11 cellular contexts compared by ENCODE assay signal in genomic region chr5:168174376-168174775, GRCh38.
DNase-seq lines count a peak whose midpoint lies in the region; ATAC-seq and TF ChIP-seq lines count a peak whose summit lies in the region.
"Had no signal": no experiment of that assay in that cellular context is flagged by ENCODE, and none has a peak within 500 bp of the region (broad histone marks: within the 10 kb centered on the region; RNA-seq: fewer than 3 reads in every experiment).

No MANE protein-coding gene starts in this region.

- H3K9ac ChIP-seq in smooth muscle cell (ENCODE audit: low read depth): no peak overlapping the region

- peak; percentile 71 for ATAC-seq in GM18907 (IDR thresholded peaks at IDR 0.05; ENCODE audit: unreplicated experiment)
- ATAC-seq in HG02623 (IDR thresholded peaks at IDR 0.05; ENCODE audit: unreplicated experiment): peak; percentile 51

- H3K9me3 ChIP-seq in smooth muscle cell (replicated peaks; ENCODE audit: low read depth): no peaks in the 10 kb centered on the region
- H3K9me3 ChIP-seq: heart right ventricle had no signal

- no peak overlapping the region for H3K4me2 ChIP-seq in smooth muscle cell

- peaks cover 6% of the 10 kb centered on the region for H3F3A ChIP-seq in smooth muscle cell (ENCODE audit: low read depth)

- peaks cover 5% of the 10 kb centered on the region for H3K4me1 ChIP-seq in smooth muscle cell (ENCODE audit: low read depth)

- H4K20me1 ChIP-seq in smooth muscle cell (ENCODE audit: low read depth): no peaks in the 10 kb centered on the region

- no peak overlapping the region for H2AFZ ChIP-seq in smooth muscle cell (ENCODE audit: low read depth)

- no peak for TF ChIP-seq CTCF in smooth muscle cell (IDR thresholded peaks at IDR 0.05; ENCODE audit: borderline replicate concordance, insufficient read depth, poor library complexity, severe bottlenecking)

- 85% methylated on average over 9 of the region's 9 CpGs for WGBS in smooth muscle cell (ENCODE audit: low lambda C conversion rate)

- H3K27ac ChIP-seq in smooth muscle cell (ENCODE audit: low read depth): no peak overlapping the region

- no peaks in the 10 kb centered on the region for H3K79me2 ChIP-seq in smooth muscle cell (ENCODE audit: low read depth)

- H3K4me3 ChIP-seq in smooth muscle cell: no peak overlapping the region
- H3K4me3 ChIP-seq: heart right ventricle had no signal

- DNase-seq in HK-2 (ENCODE audit: unreplicated experiment): peak; percentile 8
- peak; percentile 71 for DNase-seq in kidney tubule cell (ENCODE audit: low spot score)
- DNase-seq in smooth muscle cell (lab: John Stamatoyannopoulos, UW; ENCODE audit: unreplicated experiment): no peak
- DNase-seq in midbrain (lab: John Stamatoyannopoulos, UW): no peak
- DNase-seq in activated T-cell treated with anti-CD3 and anti-CD28 coated beads, Interleukin-2, amount 50 U/mL, for 1 hour: no peak
- DNase-seq: heart right ventricle, mesenchymal stem cell, NCI-H2081 treated with DMSO at 0.1 percent for 48 hours, SIG-M5 had no signal

- H3K36me3 ChIP-seq in smooth muscle cell (ENCODE audit: low read depth): no peaks in the 10 kb centered on the region
- H3K36me3 ChIP-seq: heart right ventricle had no signal

- H3K27me3 ChIP-seq in smooth muscle cell (ENCODE audit: low read depth): no peaks in the 10 kb centered on the region
- H3K27me3 ChIP-seq: heart right ventricle had no signal

Comparison
In these comparisons a context has a peak if more than half of its experiments do, and no peak if none do; other contexts are left out.
1. DNase-seq: peak in HK-2 (single experiment) and kidney tubule cell (single experiment); none in smooth muscle cell (single experiment), midbrain (single experiment) and activated T-cell treated with anti-CD3 and anti-CD28 coated beads, Interleukin-2, amount 50 U/mL, for 1 hour (single experiment).